In the genomic region with DNA sequence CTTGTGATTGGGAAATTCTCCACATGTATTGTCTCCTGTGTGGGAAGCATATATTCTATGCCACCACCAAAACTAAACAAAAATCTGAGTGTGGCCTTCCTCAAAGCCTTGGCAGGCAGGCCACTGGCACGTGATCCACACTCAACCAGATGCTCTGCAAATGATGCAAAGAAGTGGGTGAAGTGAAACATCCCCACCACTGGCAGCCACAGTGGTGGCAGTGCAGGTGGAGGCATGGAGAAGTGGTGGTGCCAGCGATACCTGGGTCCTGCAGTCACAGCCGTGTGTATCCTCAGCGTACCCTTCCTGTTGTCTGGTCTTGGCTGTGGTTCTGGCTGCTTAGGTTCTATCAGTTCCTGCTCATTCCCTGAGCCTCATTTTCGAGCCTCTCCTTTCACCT, we compare ENCODE assay signal across 22 cellular contexts.
DNase-seq lines count a peak whose midpoint lies in the region; ATAC-seq, FAIRE-seq and TF ChIP-seq lines count a peak whose summit lies in the region.
"Had no signal": no experiment of that assay in that cellular context is flagged by ENCODE, and none has a peak within 500 bp of the region (broad histone marks: within the 10 kb centered on the region; RNA-seq: fewer than 3 reads in every experiment).

No MANE protein-coding gene starts in this region.

- no peaks in the 10 kb centered on the region for H4K20me1 ChIP-seq in H1 (replicated peaks in 1 of 2; ENCODE audit: control insufficient read depth in 1 of 2, insufficient read depth in 2 of 2, low read length in 2 of 2)
- H4K20me1 ChIP-seq: BLaER1 treated with 17β-estradiol and CSF1 and Interleukin-3, amounts not matched to agents 10 nM and 100 nM had no signal

- H4K91ac ChIP-seq in H1 (replicated peaks; ENCODE audit: insufficient read length, low read length) = no peak overlapping the region

- no peaks in the 10 kb centered on the region for H3K36me3 ChIP-seq in H1 (ENCODE audit: control insufficient read depth in 2 of 4, insufficient read depth in 4 of 4, low read length in 3 of 4)
- H3K36me3 ChIP-seq in mesendoderm (ENCODE audit: control insufficient read depth, insufficient read depth, low read length) = no peaks in the 10 kb centered on the region
- H3K36me3 ChIP-seq: BLaER1 treated with 17β-estradiol and CSF1 and Interleukin-3, amounts not matched to agents 10 nM and 100 nM; HAP-1 had no signal

- TF ChIP-seq CTCF in AG10803 (conservative IDR thresholded peaks at IDR 0.05; ENCODE audit: low read length) (no peak), H1 (IDR thresholded peaks at IDR 0.05; ENCODE audit: control extremely low read depth in 1 of 3, insufficient read depth in 1 of 3, low read depth in 1 of 3, low read length in 3 of 3) (no peak)

- H2BK15ac ChIP-seq in H1 (ENCODE audit: low read length) (no peak overlapping the region), mesendoderm (replicated peaks; ENCODE audit: low read depth) (no peak overlapping the region)

- H3K4me3 ChIP-seq in AG10803 (ENCODE audit: low read length) (no peak overlapping the region), H1 (ENCODE audit: extremely low read depth in 1 of 4, insufficient read depth in 2 of 4, low read depth in 3 of 4, low read length in 4 of 4) (no peak overlapping the region), mesendoderm (ENCODE audit: low read length) (no peak overlapping the region)
- H3K4me3 ChIP-seq: BLaER1 treated with 17β-estradiol and CSF1 and Interleukin-3, amounts not matched to agents 10 nM and 100 nM; GM23248; HAP-1 had no signal

- FAIRE-seq in H1 (lab: Jason Lieb, UNC) = no peak
- FAIRE-seq: A204.1, D721Med, GM12892, GM19239, H54 had no signal

- H4K8ac ChIP-seq in H1 (ENCODE audit: extremely low read depth, insufficient read depth, low read length) (peak overlapping the region; percentile 35), mesendoderm (ENCODE audit: low read depth, low read length) (no peak overlapping the region)

- H3K4ac ChIP-seq in H1 (replicated peaks; ENCODE audit: insufficient read length, low read depth, low read length) (no peak overlapping the region), mesendoderm (ENCODE audit: low read depth, low read length) (no peak overlapping the region)

- CTCF ChIA-PET in H1 (lab: Charles Lee; ENCODE audit: partially characterized antibody) = no interaction called here

- H3K4me2 ChIP-seq in H1 (ENCODE audit: insufficient read depth in 1 of 2, low read depth in 2 of 2, low read length in 2 of 2) = no peak overlapping the region
- no peak overlapping the region for H3K4me2 ChIP-seq in mesendoderm (ENCODE audit: low read length)
- H3K4me2 ChIP-seq: BLaER1 treated with 17β-estradiol and CSF1 and Interleukin-3, amounts not matched to agents 10 nM and 100 nM had no signal

- no peaks in the 10 kb centered on the region for H3K79me2 ChIP-seq in H1 (ENCODE audit: control insufficient read depth in 1 of 2, insufficient read depth in 2 of 2, low read length in 2 of 2)
- no peaks in the 10 kb centered on the region for H3K79me2 ChIP-seq in mesendoderm (ENCODE audit: control insufficient read depth, insufficient read depth, low read length)

- H2AFZ ChIP-seq in H1 (ENCODE audit: low read length) = no peak overlapping the region

- H4K5ac ChIP-seq in H1 (ENCODE audit: insufficient read length, low read depth, low read length) = no peak overlapping the region
- H4K5ac ChIP-seq in mesendoderm (ENCODE audit: low read length) = no peak overlapping the region

- peak; percentile 8 for DNase-seq in DMS 273 (lab: John Stamatoyannopoulos, UW; ENCODE audit: unreplicated experiment)
- no peak for DNase-seq in DMS 273 treated with DMSO at 0.1 percent for 48 hours (lab: John Stamatoyannopoulos, UW)
- peak; percentile 9 for DNase-seq in AG10803 (ENCODE audit: low read depth)
- no peak for DNase-seq in H1 (ENCODE audit: low read depth in 1 of 2, low spot score in 2 of 2)
- no peak for DNase-seq in mesendoderm
- DNase-seq: AML-193; BE2C; CD4-positive, alpha-beta T cell; CD8-positive, alpha-beta memory T cell; DMS153; DND-41; GM23248; HFFc6 had no signal

- H3K14ac ChIP-seq in H1 (ENCODE audit: insufficient read length) = no peak overlapping the region

- 0 out of 2 replicates have a peak overlapping the region, but pooled peaks have one; percentile 9 for H2BK12ac ChIP-seq in H1 (ENCODE audit: low read depth, low read length)

- H3K27me3 ChIP-seq in H1 (replicated peaks in 1 of 4; ENCODE audit: control insufficient read depth in 3 of 4, extremely low read depth in 1 of 4, insufficient read depth in 3 of 4, low read length in 3 of 4) (peaks cover 0 to 1% (median 0%) of the 10 kb centered on the region in 4 experiments; a peak in 1 of 7 replicates), mesendoderm (ENCODE audit: insufficient read depth, low read length, poor library complexity) (no peaks in the 10 kb centered on the region)
- H3K27me3 ChIP-seq: BE2C; BLaER1 treated with 17β-estradiol and CSF1 and Interleukin-3, amounts not matched to agents 10 nM and 100 nM had no signal

- no peaks in the 10 kb centered on the region for H3K9me3 ChIP-seq in H1 (ENCODE audit: insufficient read depth in 2 of 2, low read depth in 1 of 2, low read length in 1 of 2)
- H3K9me3 ChIP-seq: BE2C; BLaER1 treated with 17β-estradiol and CSF1 and Interleukin-3, amounts not matched to agents 10 nM and 100 nM; HAP-1 had no signal

- POLR2A ChIA-PET in H1 (lab: Charles Lee; ENCODE audit: partially characterized antibody) = no interaction called here

- no peak overlapping the region for H3K23ac ChIP-seq in H1 (ENCODE audit: insufficient read length)
- no peak overlapping the region for H3K23ac ChIP-seq in mesendoderm (ENCODE audit: low read length)

- no peaks in the 10 kb centered on the region for H3K23me2 ChIP-seq in H1 (ENCODE audit: low read depth, low read length)

- no peak overlapping the region for H2BK120ac ChIP-seq in H1 (replicated peaks; ENCODE audit: low read depth, low read length)
- no peak overlapping the region for H2BK120ac ChIP-seq in mesendoderm (ENCODE audit: low read depth, low read length)

- TF ChIP-seq POLR2A in H1 (IDR thresholded peaks at IDR 0.05; ENCODE audit: control extremely low read depth in 1 of 2, low read depth in 2 of 2, low read length in 2 of 2) = no peak

- H3K9ac ChIP-seq in H1 (replicated peaks in 1 of 4; ENCODE audit: extremely low read depth in 1 of 4, low read depth in 3 of 4, low read length in 3 of 4) = no peak overlapping the region
- H3K9ac ChIP-seq in mesendoderm (ENCODE audit: low read length) = no peak overlapping the region
- H3K9ac ChIP-seq: BLaER1 treated with 17β-estradiol and CSF1 and Interleukin-3, amounts not matched to agents 10 nM and 100 nM; GM23248 had no signal

- H3K79me1 ChIP-seq in H1 (ENCODE audit: low read depth, low read length) (no peaks in the 10 kb centered on the region), mesendoderm (ENCODE audit: low read length) (no peaks in the 10 kb centered on the region)

- WGBS in H1 (ENCODE audit: extremely low coverage in 1 of 2, insufficient coverage in 1 of 2, insufficient read length in 1 of 2, insufficient replicate concordance in 2 of 2, low coverage in 1 of 2, low lambda C conversion rate in 2 of 2, missing lambda C conversion rate in 1 of 2), 2 experiments = 90% methylated on average over 5 of the region's 5 CpGs; no CpG with 5 or more reads in 1 of the 2 experiments
- WGBS in mesendoderm (ENCODE audit: extremely low coverage, insufficient coverage, low lambda C conversion rate) = no CpG with 5 or more reads among the region's 5 CpGs

- no peak overlapping the region; the same call in 1 of the 2 replicates for H2AK5ac ChIP-seq in H1 (ENCODE audit: low read depth, low read length)
- H2AK5ac ChIP-seq in mesendoderm (ENCODE audit: low read length) = no peak overlapping the region

- TF ChIP-seq RAD21 in H1 (IDR thresholded peaks at IDR 0.05 in 1 of 2, conservative IDR thresholded peaks at IDR 0.05 in 1 of 2; ENCODE audit: low read depth in 2 of 2, low read length in 2 of 2) = no peak

- no peak overlapping the region for H2BK5ac ChIP-seq in H1 (ENCODE audit: low read depth, low read length)
- no peak overlapping the region for H2BK5ac ChIP-seq in mesendoderm (ENCODE audit: low read length)

- H3K18ac ChIP-seq in H1 (ENCODE audit: extremely low read depth, low read length) (no peak overlapping the region; the same call in 1 of the 2 replicates), mesendoderm (ENCODE audit: low read length) (no peak overlapping the region)

- H3K4me1 ChIP-seq in H1 (replicated peaks in 1 of 4; ENCODE audit: control insufficient read depth in 3 of 4, insufficient read depth in 4 of 4, low read length in 3 of 4) = no peaks in the 10 kb centered on the region
- peaks cover 6% of the 10 kb centered on the region for H3K4me1 ChIP-seq in mesendoderm (ENCODE audit: control insufficient read depth, low read depth, low read length)
- H3K4me1 ChIP-seq: HAP-1 had no signal

- no peak for TF ChIP-seq EP300 in H1 (IDR thresholded peaks at IDR 0.05; ENCODE audit: borderline replicate concordance in 1 of 2, low read depth in 2 of 2, low read length in 2 of 2)

- no peak for ATAC-seq in HG03571 (IDR thresholded peaks at IDR 0.05; ENCODE audit: unreplicated experiment)

- H2BK20ac ChIP-seq in H1 (ENCODE audit: low read length) = no peak overlapping the region

- H3K56ac ChIP-seq in H1 (replicated peaks; ENCODE audit: insufficient read length, low read depth, low read length) (no peak overlapping the region), mesendoderm (ENCODE audit: low read length) (no peak overlapping the region)

- H3K27ac ChIP-seq in H1 (ENCODE audit: low read depth, low read length) (no peak overlapping the region), mesendoderm (ENCODE audit: low read depth, low read length) (no peak overlapping the region)
- H3K27ac ChIP-seq: 22Rv1; BLaER1 treated with 17β-estradiol and CSF1 and Interleukin-3, amounts not matched to agents 10 nM and 100 nM had no signal

TF ChIP-seq in H1, 55 proteins besides CTCF, POLR2A, EP300 and RAD21:
- TF ChIP-seq CEBPB (IDR thresholded peaks at IDR 0.05; ENCODE audit: low read depth, low read length) (no peak), SIRT6 (IDR thresholded peaks at IDR 0.05; ENCODE audit: low read length) (no peak)
TF ChIP-seq in H1: peak in this region for 0.

Comparison
In these comparisons a context has a peak if more than half of its experiments do, and no peak if none do; other contexts are left out.
1. DNase-seq: peak in DMS 273 (single experiment) and AG10803 (single experiment); none in DMS 273 treated with DMSO at 0.1 percent for 48 hours (single experiment), H1 (0 of 2) and mesendoderm (single experiment).